In genomic region chr16:2882460-2883026, GRCh38 we compare ENCODE assay signal across 8 cellular contexts. TPM values are rescaled to one million over a fixed set of nuclear protein-coding genes. Genes with fewer than 3 reads are reported as not detected.
DNase-seq lines count a peak whose midpoint lies in the region; ATAC-seq, FAIRE-seq and TF ChIP-seq lines count a peak whose summit lies in the region.

No MANE protein-coding gene starts in this region.

- peak; percentile 88 for ATAC-seq in DND-41 (ENCODE audit: insufficient read depth, low read depth)
- ATAC-seq in natural killer cell, result peak; percentile 89 to 98 (median 90)

- H3K4me1 Mint-ChIP-seq in natural killer cell, result peaks cover 7 to 18% of the 10 kb centered on the region in 2 donors

- H3K79me2 ChIP-seq in DND-41 (ENCODE audit: insufficient read depth, low read length), result peaks cover 19% of the 10 kb centered on the region
- H3K79me2 ChIP-seq in GM23248 (ENCODE audit: insufficient read depth), result peaks cover 44% of the 10 kb centered on the region
- H3K79me2 ChIP-seq in Karpas-422 (ENCODE audit: low read length), result peaks cover 14% of the 10 kb centered on the region

- peak overlapping the region; percentile 94 for H3K9ac ChIP-seq in DND-41 (ENCODE audit: low read depth, low read length)
- peak overlapping the region; percentile 93 for H3K9ac ChIP-seq in GM23248
- H3K9ac ChIP-seq in Karpas-422 (ENCODE audit: low read length), result peak overlapping the region; percentile 88

- H3K9me2 ChIP-seq in GM23248 (ENCODE audit: insufficient read depth), result no peaks in the 10 kb centered on the region
- H3K9me2 ChIP-seq in Karpas-422 (replicated peaks; ENCODE audit: insufficient read depth, low read length), result no peaks in the 10 kb centered on the region

- TF ChIP-seq CTCF in DND-41 (IDR thresholded peaks at IDR 0.05; ENCODE audit: borderline replicate concordance, extremely low read depth, low read length, poor library complexity, severe bottlenecking) (no peak), fibroblast of pulmonary artery (IDR thresholded peaks at IDR 0.05; ENCODE audit: low read length, missing control alignments) (no peak), natural killer cell (IDR thresholded peaks at IDR 0.05) (no peak)

- peak overlapping the region; percentile 94 to 96 for H3K27ac Mint-ChIP-seq in natural killer cell

- H3K27me3 ChIP-seq in DND-41 (ENCODE audit: insufficient read depth, low read length, poor library complexity), result no peaks in the 10 kb centered on the region
- no peaks in the 10 kb centered on the region for H3K27me3 ChIP-seq in GM23248 (replicated peaks; ENCODE audit: insufficient read depth)
- H3K27me3 ChIP-seq in Karpas-422 (ENCODE audit: low read length), result no peaks in the 10 kb centered on the region

- in situ Hi-C loops in GM23248 (cut with MboI), result no loop called here

- no peaks in the 10 kb centered on the region for H4K20me1 ChIP-seq in DND-41 (ENCODE audit: insufficient read depth, low read length)
- H4K20me1 ChIP-seq in GM23248 (ENCODE audit: insufficient read depth), result no peaks in the 10 kb centered on the region
- H4K20me1 ChIP-seq in Karpas-422 (ENCODE audit: insufficient read depth, low read depth, low read length), result no peaks in the 10 kb centered on the region

- 0 to 1% methylated on average over 14 to 31 of the region's 34 CpGs for WGBS in GM23248 (ENCODE audit: low coverage in 1 of 2, low lambda C conversion rate in 2 of 2, missing lambda C conversion rate in 2 of 2), 2 experiments

- H3K4me3 ChIP-seq in DND-41 (ENCODE audit: low read depth in 1 of 2, low read length in 2 of 2) (peak overlapping the region; percentile 80 to 83; a peak in 3 of 4 replicates), GM23248 (peak overlapping the region; percentile 96), Karpas-422 (ENCODE audit: low read length) (peak overlapping the region; percentile 92), fibroblast of pulmonary artery (replicated peaks; ENCODE audit: low read depth, low read length) (peak overlapping the region; percentile 86)

- peak overlapping the region; percentile 83 for H3K27ac ChIP-seq in DND-41 (ENCODE audit: low read length)
- H3K27ac ChIP-seq in GM23248, result peak overlapping the region; percentile 89
- H3K27ac ChIP-seq in Karpas-422 (ENCODE audit: low read length), result peak overlapping the region; percentile 51

- no peaks in the 10 kb centered on the region for H3K36me3 Mint-ChIP-seq in natural killer cell

- H3K4me3 Mint-ChIP-seq in natural killer cell, result peak overlapping the region; percentile 89

- H3K36me3 ChIP-seq in DND-41 (ENCODE audit: insufficient read depth, low read length) (no peaks in the 10 kb centered on the region; the same call in 1 of the 2 replicates), GM23248 (ENCODE audit: low read depth) (no peaks in the 10 kb centered on the region), Karpas-422 (ENCODE audit: insufficient read depth, low read length) (no peaks in the 10 kb centered on the region)

- H3K4me2 ChIP-seq in DND-41 (ENCODE audit: insufficient read depth, low read length), result peak overlapping the region; percentile 94
- H3K4me2 ChIP-seq in GM23248 (ENCODE audit: unreplicated experiment), result peak overlapping the region; percentile 76
- peak overlapping the region; percentile 90 for H3K4me2 ChIP-seq in Karpas-422 (ENCODE audit: low read depth, low read length, poor library complexity, severe bottlenecking)

- peak; percentile 83 for FAIRE-seq in RCC 7860 (lab: Jason Lieb, UNC)

- H3K9me3 ChIP-seq in DND-41 (ENCODE audit: insufficient read depth, low read length, severe bottlenecking) (peaks cover 10% of the 10 kb centered on the region), GM23248 (ENCODE audit: low read depth) (no peaks in the 10 kb centered on the region), Karpas-422 (ENCODE audit: low read length) (no peaks in the 10 kb centered on the region; the same call in 1 of the 2 replicates)

- intact Hi-C loops in natural killer cell (cut with micrococcal nuclease), result loop anchor here (1.0 to 5.0 kb wide), 3 partner anchors 23 to 44 kb away; no protein-coding TSS in a partner anchor

- H3K27me3 Mint-ChIP-seq in natural killer cell (ENCODE audit: low read depth in 2 of 2), result no peaks in the 10 kb centered on the region

- peak overlapping the region; percentile 94 for H2AFZ ChIP-seq in DND-41 (ENCODE audit: low read depth, low read length)
- H2AFZ ChIP-seq in GM23248, result peak overlapping the region; percentile 91
- H2AFZ ChIP-seq in Karpas-422 (ENCODE audit: low read length), result peak overlapping the region; percentile 64; the same call in 1 of the 2 replicates

- peaks cover 24% of the 10 kb centered on the region for H3K4me1 ChIP-seq in DND-41 (ENCODE audit: insufficient read depth, low read length)
- H3K4me1 ChIP-seq in GM23248 (ENCODE audit: insufficient read depth), result peaks cover 5% of the 10 kb centered on the region; the same call in 1 of the 2 replicates
- peaks cover 9% of the 10 kb centered on the region for H3K4me1 ChIP-seq in Karpas-422 (ENCODE audit: low read length)

- H3F3A ChIP-seq in GM23248 (ENCODE audit: insufficient read depth), result peaks cover 5% of the 10 kb centered on the region; the same call in 1 of the 2 replicates

- H3K9me3 Mint-ChIP-seq in natural killer cell, result no peaks in the 10 kb centered on the region

- DNase-seq in DND-41, result peak; percentile 95
- DNase-seq in GM23248, result peak; percentile 99
- DNase-seq in Karpas-422, result peak; percentile 99
- DNase-seq in RCC 7860 (ENCODE audit: low spot score), result peak; percentile 95
- peak; percentile 93 for DNase-seq in activated effector memory CD4-positive, alpha-beta T cell treated with Interleukin-2 at 50 U/mL for 16 hours
- DNase-seq in fibroblast of pulmonary artery (ENCODE audit: low read depth), result peak; percentile 99
- DNase-seq in natural killer cell, result peak; percentile 93
- DNase-seq in stimulated activated naive CD4-positive, alpha-beta T cell treated with Interleukin-2 at 50 U/mL for 16 hours (lab: John Stamatoyannopoulos, UW), result peak; percentile 97

RNA-seq across cellular contexts. Expression of gene FLYWCH2, which starts 0.5 kb away (rescaled TPM):
- total RNA-seq in GM23248 (2014; rRNA removed; shearing (Covaris generic)), result 60.3 and 112 TPM in 2 replicates
- polyA plus RNA-seq in GM23248 (2016; fragmentation: Nextera tagmentation; extraction: Ambion mirVana), result 48.6 and 53.6 TPM in 2 replicates
- 63.5 and 85.1 TPM in 2 replicates for total RNA-seq in Karpas-422 (2014; rRNA removed; shearing (Covaris generic); ENCODE audit: low replicate concordance)
- 10 to 100 TPM; 12.0 to 12.7 (median 12.6) TPM for total RNA-seq in natural killer cell

RNA-seq across cellular contexts. Expression of gene PRSS22, which starts 24.6 kb away (rescaled TPM):
- not detected in 2 replicates for total RNA-seq in GM23248 (2014; rRNA removed; shearing (Covaris generic))
- polyA plus RNA-seq in GM23248 (2016; fragmentation: Nextera tagmentation; extraction: Ambion mirVana), result not detected in 2 replicates
- not detected in 2 replicates for total RNA-seq in Karpas-422 (2014; rRNA removed; shearing (Covaris generic); ENCODE audit: low replicate concordance)
- total RNA-seq in natural killer cell, result 1 to 10 TPM; 1.5 to 7.7 (median 3.3) TPM

RNA-seq across cellular contexts. Expression of gene FLYWCH1, which starts 29.2 kb away (rescaled TPM):
- total RNA-seq in GM23248 (2014; rRNA removed; shearing (Covaris generic)), result 43.3 and 44.7 TPM in 2 replicates
- polyA plus RNA-seq in GM23248 (2016; fragmentation: Nextera tagmentation; extraction: Ambion mirVana), result 16.0 and 18.7 TPM in 2 replicates
- 11.0 and 22.7 TPM in 2 replicates for total RNA-seq in Karpas-422 (2014; rRNA removed; shearing (Covaris generic); ENCODE audit: low replicate concordance)
- 100 to 1,000 TPM in 2 of 3 donors, 10 to 100 TPM in 1; 85.1 to 148 (median 130) TPM for total RNA-seq in natural killer cell

RNA-seq across cellular contexts. Expression of gene ZG16B, which starts 52.4 kb away (rescaled TPM):
- not detected in 2 replicates for total RNA-seq in GM23248 (2014; rRNA removed; shearing (Covaris generic))
- polyA plus RNA-seq in GM23248 (2016; fragmentation: Nextera tagmentation; extraction: Ambion mirVana), result not detected in 2 replicates
- not detected in 2 replicates for total RNA-seq in Karpas-422 (2014; rRNA removed; shearing (Covaris generic); ENCODE audit: low replicate concordance)
- total RNA-seq in natural killer cell, result 1 to 10 TPM in 2 of 3 donors, under 1 TPM in 1; 0.78 to 1.5 (median 1.1) TPM

Comparison
In these comparisons a context has a peak if more than half of its experiments do, and no peak if none do; other contexts are left out.
1. Peak in every context shown above with its lines: DNase-seq, ATAC-seq, H3K4me3 ChIP-seq and H3K27ac ChIP-seq.